ENCODE assay signal across 19 cellular contexts in the genomic region with DNA sequence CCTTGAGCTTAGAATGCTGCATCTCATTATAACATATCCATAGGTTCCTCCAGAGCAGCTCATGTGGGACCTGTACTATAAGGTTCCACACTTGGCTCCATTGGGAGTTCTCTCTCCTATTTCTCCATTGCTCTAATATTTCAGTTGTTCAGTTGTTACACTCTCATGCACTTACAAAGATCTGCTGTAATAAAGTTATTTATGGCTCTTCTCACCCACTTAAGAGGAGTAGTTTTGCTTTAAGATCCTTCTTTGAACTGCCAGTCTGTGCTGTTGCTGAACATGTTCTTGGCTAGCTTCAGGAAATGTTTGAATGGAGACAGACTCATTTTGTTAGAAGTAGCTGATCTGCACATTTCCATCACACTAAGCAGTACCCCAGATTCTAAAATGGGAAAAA.
"Had no signal": no experiment of that assay in that cellular context is flagged by ENCODE, and none has a peak within 500 bp of the region (broad histone marks: within the 10 kb centered on the region; RNA-seq: fewer than 3 reads in every experiment).

No MANE protein-coding gene starts in this region.

- H3K4me3 Mint-ChIP-seq: endodermal cell; naive thymus-derived CD4-positive, alpha-beta T cell; nephron progenitor cell; type B pancreatic cell had no signal

- H3K4me1 Mint-ChIP-seq: naive thymus-derived CD4-positive, alpha-beta T cell had no signal

- H3K27ac ChIP-seq: coronary artery, foreskin keratinocyte, heart right ventricle, left lung, parathyroid adenoma, prostate gland, suprapubic skin, thyroid gland had no signal

- H3K27me3 Mint-ChIP-seq: naive thymus-derived CD4-positive, alpha-beta T cell; type B pancreatic cell had no signal

- H3K9me3 ChIP-seq: heart right ventricle, left lung, prostate gland, suprapubic skin, thyroid gland had no signal

- H2AFZ ChIP-seq: parathyroid adenoma had no signal

- H3K9me3 Mint-ChIP-seq: endodermal cell, type B pancreatic cell had no signal

- H3K36me3 ChIP-seq: heart right ventricle, left lung, prostate gland, suprapubic skin, thyroid gland had no signal

- H3K79me2 ChIP-seq: parathyroid adenoma had no signal

- DNase-seq: effector CD4-positive, alpha-beta T cell; endodermal cell; erythroblast; foreskin keratinocyte; heart right ventricle; islet precursor cell; left lung; naive thymus-derived CD4-positive, alpha-beta T cell; nephron progenitor cell; small intestine; stimulated activated CD4-positive, alpha-beta T cell treated with anti-CD3 and anti-CD28 coated beads, Interleukin-2, amount 100 ng/mL, for 48 hours; stimulated activated naive CD8-positive, alpha-beta T cell treated with anti-CD3 and anti-CD28 coated beads, Interleukin-15, Interleukin-2, amounts not matched to agents 100 U/mL and 50 U/mL, for 24 hours; thyroid gland had no signal

- H3K4me1 ChIP-seq: foreskin keratinocyte, left lung, prostate gland, suprapubic skin, thyroid gland had no signal

- H3K36me3 Mint-ChIP-seq: naive thymus-derived CD4-positive, alpha-beta T cell; type B pancreatic cell had no signal

- ATAC-seq: foreskin keratinocyte; left lung; naive thymus-derived CD4-positive, alpha-beta T cell; stimulated activated naive CD8-positive, alpha-beta T cell treated with anti-CD3 and anti-CD28 coated beads, Interleukin-15, Interleukin-2, amounts not matched to agents 100 U/mL and 50 U/mL, for 24 hours had no signal

- H3K4me3 ChIP-seq: coronary artery, heart right ventricle, left lung, lung, prostate gland, suprapubic skin, thyroid gland had no signal

- H3K27ac Mint-ChIP-seq: endodermal cell; naive thymus-derived CD4-positive, alpha-beta T cell; type B pancreatic cell had no signal

- H3K27me3 ChIP-seq: foreskin keratinocyte, heart right ventricle, left lung, suprapubic skin, thyroid gland had no signal

- H3K9ac ChIP-seq: parathyroid adenoma had no signal
